In the genomic region with DNA sequence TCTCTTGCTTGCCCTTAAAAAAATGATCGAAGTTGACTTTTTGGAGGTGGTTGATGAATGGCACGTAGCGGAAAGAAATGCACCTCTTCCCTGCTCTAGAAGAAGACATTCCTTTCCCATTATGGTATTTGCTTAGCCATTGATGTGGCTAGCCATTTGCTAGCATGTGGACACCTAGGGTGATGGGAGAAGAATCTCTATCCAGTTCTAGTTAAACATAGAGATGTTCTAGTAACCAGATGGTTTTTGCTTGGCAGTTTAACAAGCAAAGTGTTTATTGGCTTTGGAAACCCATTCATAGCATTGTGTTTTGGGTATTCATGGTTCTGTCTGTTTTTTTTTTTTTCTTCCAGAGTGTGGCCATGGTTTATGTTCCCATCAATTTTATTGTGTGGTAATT, we compare ENCODE assay signal across 11 cellular contexts.
A peak's percentile ranks its signal among the peaks of the same experiment; 100 is the strongest.
DNase-seq lines count a peak whose midpoint lies in the region.
"Had no signal": no experiment of that assay in that cellular context is flagged by ENCODE, and none has a peak within 500 bp of the region (broad histone marks: within the 10 kb centered on the region; RNA-seq: fewer than 3 reads in every experiment).

No MANE protein-coding gene starts in this region.

- DNase-seq in NCI-H1694 (lab: John Stamatoyannopoulos, UW) = peak; percentile 35
- peak; percentile 80 for DNase-seq in NCI-H69 (lab: John Stamatoyannopoulos, UW)
- peak; percentile 35 for DNase-seq in astrocyte of the hippocampus (ENCODE audit: low read depth, low spot score)
- DNase-seq in NCI-H82 (lab: John Stamatoyannopoulos, UW) = no peak
- DNase-seq in A172 (ENCODE audit: low spot score) = no peak
- no peak for DNase-seq in NCI-H187 treated with DMSO at 0.1 percent for 48 hours (lab: John Stamatoyannopoulos, UW)
- no peak for DNase-seq in AG08395 (ENCODE audit: low spot score)
- DNase-seq: CD8-positive, alpha-beta T cell; COR-L47; GOT3; H9 had no signal

Comparison
In these comparisons a context has a peak if more than half of its experiments do, and no peak if none do; other contexts are left out.
1. DNase-seq: peak in NCI-H1694 (single experiment), NCI-H69 (single experiment) and astrocyte of the hippocampus (single experiment); none in NCI-H82 (single experiment), A172 (single experiment), NCI-H187 treated with DMSO at 0.1 percent for 48 hours (single experiment) and AG08395 (single experiment).